ENCODE assay signal across 8 cellular contexts in genomic region chr1:9429369-9429766, GRCh38.
A peak's percentile ranks its signal among the peaks of the same experiment; 100 is the strongest.
DNase-seq lines count a peak whose midpoint lies in the region; ATAC-seq and TF ChIP-seq lines count a peak whose summit lies in the region.

No MANE protein-coding gene starts in this region.

- peaks cover 7% of the 10 kb centered on the region for H3K36me3 Mint-ChIP-seq in dendritic cell treated with granulocyte-macrophage colony-stimulating factor and Interleukin-4, amounts not matched to agents 40 ng/mL and 50 ng/mL, for 4 days (ENCODE audit: low read depth)
- H3K36me3 Mint-ChIP-seq in naive B cell, result no peaks in the 10 kb centered on the region

- H3K4me1 Mint-ChIP-seq in dendritic cell treated with granulocyte-macrophage colony-stimulating factor and Interleukin-4, amounts not matched to agents 40 ng/mL and 50 ng/mL, for 4 days (ENCODE audit: low read depth), result peaks cover 42% of the 10 kb centered on the region
- peaks cover 39 to 58% (median 46%) of the 10 kb centered on the region in 3 donors for H3K4me1 Mint-ChIP-seq in naive B cell

- peaks cover 4% of the 10 kb centered on the region for H3K27me3 ChIP-seq in AG04450 (ENCODE audit: control insufficient read depth, insufficient read depth, low read length)
- H3K27me3 ChIP-seq in Loucy (ENCODE audit: insufficient read depth, low read length, poor library complexity, severe bottlenecking), result no peaks in the 10 kb centered on the region

- H3K9ac ChIP-seq in Loucy (ENCODE audit: low read depth, low read length, poor library complexity, severe bottlenecking), result peak overlapping the region; percentile 85

- H3K4me1 ChIP-seq in Loucy (ENCODE audit: insufficient read depth, low read length, poor library complexity, severe bottlenecking), result peaks cover 47% of the 10 kb centered on the region

- H3K27ac ChIP-seq in AG04450 (ENCODE audit: low read depth, low read length), result no peak overlapping the region

- POLR2A ChIA-PET in AG04450 (lab: Yijun Ruan, JAX), result no interaction called here

- TF ChIP-seq CTCF in AG04450 (IDR thresholded peaks at IDR 0.05; ENCODE audit: low read depth, low read length) (no peak), Loucy (conservative IDR thresholded peaks at IDR 0.05; ENCODE audit: low read length) (no peak)

- H3K9me3 Mint-ChIP-seq in dendritic cell treated with granulocyte-macrophage colony-stimulating factor and Interleukin-4, amounts not matched to agents 40 ng/mL and 50 ng/mL, for 4 days, result no peaks in the 10 kb centered on the region
- H3K9me3 Mint-ChIP-seq in naive B cell, result no peaks in the 10 kb centered on the region

- H4K20me1 ChIP-seq in Loucy (ENCODE audit: insufficient read depth, low read length, poor library complexity, severe bottlenecking), result no peaks in the 10 kb centered on the region

- H3K27me3 Mint-ChIP-seq in dendritic cell treated with granulocyte-macrophage colony-stimulating factor and Interleukin-4, amounts not matched to agents 40 ng/mL and 50 ng/mL, for 4 days, result peaks cover 22% of the 10 kb centered on the region
- H3K27me3 Mint-ChIP-seq in naive B cell, result no peaks in the 10 kb centered on the region

- no peak for DNase-seq in AG04450 (ENCODE audit: low read depth, low spot score)
- DNase-seq in naive B cell, result no peak
- no peak for DNase-seq in NCI-H2227 treated with DMSO at 0.1 percent for 48 hours (lab: John Stamatoyannopoulos, UW)

- ATAC-seq in naive B cell (ENCODE audit: low read depth in 2 of 2) (no peak), GM18858 (IDR thresholded peaks at IDR 0.05; ENCODE audit: unreplicated experiment) (no peak), HG02852 (IDR thresholded peaks at IDR 0.05; ENCODE audit: unreplicated experiment) (no peak), HG02870 (IDR thresholded peaks at IDR 0.05; ENCODE audit: unreplicated experiment) (no peak)

- H3K9me3 ChIP-seq in AG04450 (ENCODE audit: control insufficient read depth, insufficient read depth, low read length) (no peaks in the 10 kb centered on the region), Loucy (ENCODE audit: insufficient read depth, low read depth, low read length) (no peaks in the 10 kb centered on the region)

- H2AFZ ChIP-seq in Loucy (ENCODE audit: low read length), result peak overlapping the region; percentile 58; the same call in 1 of the 2 replicates

- intact Hi-C loops in dendritic cell treated with granulocyte-macrophage colony-stimulating factor and Interleukin-4, amounts not matched to agents 40 ng/mL and 50 ng/mL, for 4 days (cut with micrococcal nuclease), result loop anchor here (5.0 kb wide), 1 partner anchor 163 kb away; no protein-coding TSS in a partner anchor

- no peaks in the 10 kb centered on the region for H3K9me2 ChIP-seq in Loucy (replicated peaks; ENCODE audit: low read depth, low read length)

- H3K27ac Mint-ChIP-seq in dendritic cell treated with granulocyte-macrophage colony-stimulating factor and Interleukin-4, amounts not matched to agents 40 ng/mL and 50 ng/mL, for 4 days, result peak overlapping the region; percentile 85
- H3K27ac Mint-ChIP-seq in naive B cell, result peak overlapping the region; percentile 98 to 100 (median 99)

- CTCF ChIA-PET in AG04450 (lab: Charles Lee), result interaction anchor here (1.8 kb wide), 1 partner anchor 26 kb away, joined by 7 read pairs; no protein-coding TSS in a partner anchor

- H3F3A ChIP-seq in Loucy (ENCODE audit: low read depth), result peaks cover 16% of the 10 kb centered on the region

- H3K36me3 ChIP-seq in Loucy (ENCODE audit: insufficient read depth, low read length), result no peaks in the 10 kb centered on the region

- peaks cover 3% of the 10 kb centered on the region; the same call in 1 of the 2 replicates for H3K79me2 ChIP-seq in Loucy (ENCODE audit: insufficient read depth, low read length)

- H3K4me3 ChIP-seq in AG04450 (ENCODE audit: low read depth, low read length), result peak overlapping the region; percentile 71
- H3K4me3 ChIP-seq in Loucy (ENCODE audit: low read length, poor library complexity, severe bottlenecking), result peak overlapping the region; percentile 86

- H3K4me2 ChIP-seq in Loucy (ENCODE audit: low read depth, low read length, poor library complexity, severe bottlenecking), result peak overlapping the region; percentile 95

- H3K4me3 Mint-ChIP-seq in dendritic cell treated with granulocyte-macrophage colony-stimulating factor and Interleukin-4, amounts not matched to agents 40 ng/mL and 50 ng/mL, for 4 days, result peak overlapping the region; percentile 87
- H3K4me3 Mint-ChIP-seq in naive B cell, result peak overlapping the region; percentile 89 to 99 (median 96)
